Comparison of ENCODE assay signal across 9 cellular contexts in genomic region chr16:32116080-32116479, GRCh38.
DNase-seq lines count a peak whose midpoint lies in the region; ATAC-seq and TF ChIP-seq lines count a peak whose summit lies in the region.
"Had no signal": no experiment of that assay in that cellular context is flagged by ENCODE, and none has a peak within 500 bp of the region (broad histone marks: within the 10 kb centered on the region; RNA-seq: fewer than 3 reads in every experiment).

No MANE protein-coding gene starts in this region.

- no peak for TF ChIP-seq EP300 in upper lobe of left lung (IDR thresholded peaks at IDR 0.05)

- DNase-seq in activated effector memory CD4-positive, alpha-beta T cell treated with anti-CD3 and anti-CD28 coated beads, Interleukin-2, amount 50 U/mL, for 16 hours: peak; percentile 57
- DNase-seq in activated effector memory CD4-positive, alpha-beta T cell treated with Interleukin-2 at 50 U/mL for 16 hours: no peak
- peak; percentile 48 for DNase-seq in activated CD8-positive, alpha-beta memory T cell treated with anti-CD3 and anti-CD28 coated beads, Interleukin-2, amount 50 U/mL, for 48 hours
- DNase-seq in right atrium auricular region (ENCODE audit: low spot score): no peak
- DNase-seq in upper lobe of left lung: peak in 1 of 2 donors; percentile 75

- H3K9me3 ChIP-seq in right atrium auricular region (no peaks in the 10 kb centered on the region), upper lobe of left lung (no peaks in the 10 kb centered on the region)

- H3K27ac ChIP-seq in right atrium auricular region (no peak overlapping the region), upper lobe of left lung (no peak overlapping the region)
- H3K27ac ChIP-seq: VCaP had no signal

- ATAC-seq in upper lobe of left lung (ENCODE audit: low FRiP score in 2 of 2) (no peak), HG03457 (IDR thresholded peaks at IDR 0.05; ENCODE audit: unreplicated experiment) (no peak), GM21390 (IDR thresholded peaks at IDR 0.05; ENCODE audit: unreplicated experiment) (no peak), GM19397 (IDR thresholded peaks at IDR 0.05; ENCODE audit: unreplicated experiment) (no peak)

- no peak for TF ChIP-seq CTCF in right atrium auricular region (IDR thresholded peaks at IDR 0.05)
- TF ChIP-seq CTCF in upper lobe of left lung (IDR thresholded peaks at IDR 0.05): no peak

- TF ChIP-seq POLR2A in upper lobe of left lung (IDR thresholded peaks at IDR 0.05): no peak

- H3K4me3 ChIP-seq in right atrium auricular region (peak overlapping the region; percentile 28 to 53), upper lobe of left lung (peak overlapping the region in 3 of 4 donors; percentile 26 to 59 (median 49))

- H3K4me1 ChIP-seq in right atrium auricular region: no peaks in the 10 kb centered on the region
- peaks cover 3 to 14% (median 5%) of the 10 kb centered on the region in 4 donors for H3K4me1 ChIP-seq in upper lobe of left lung

- WGBS in upper lobe of left lung, 2 donors: 1 to 5% methylated on average over 37 to 41 of the region's 52 CpGs

- no peaks in the 10 kb centered on the region for H3K36me3 ChIP-seq in right atrium auricular region
- no peaks in the 10 kb centered on the region for H3K36me3 ChIP-seq in upper lobe of left lung

- H3K27me3 ChIP-seq in right atrium auricular region (no peaks in the 10 kb centered on the region), upper lobe of left lung (peaks cover 0 to 9% (median 6%) of the 10 kb centered on the region in 4 donors)

Comparison
In these comparisons a context has a peak if more than half of its experiments do, and no peak if none do; other contexts are left out.
1. DNase-seq: peak in activated effector memory CD4-positive, alpha-beta T cell treated with anti-CD3 and anti-CD28 coated beads, Interleukin-2, amount 50 U/mL, for 16 hours (single experiment) and activated CD8-positive, alpha-beta memory T cell treated with anti-CD3 and anti-CD28 coated beads, Interleukin-2, amount 50 U/mL, for 48 hours (single experiment); none in activated effector memory CD4-positive, alpha-beta T cell treated with Interleukin-2 at 50 U/mL for 16 hours (single experiment) and right atrium auricular region (single experiment).